Comparison of ENCODE assay signal across 16 cellular contexts in genomic region chr5:125882061-125882460, GRCh38.
A peak's percentile ranks its signal among the peaks of the same experiment; 100 is the strongest.
DNase-seq lines count a peak whose midpoint lies in the region; ATAC-seq and TF ChIP-seq lines count a peak whose summit lies in the region.
"Had no signal": no experiment of that assay in that cellular context is flagged by ENCODE, and none has a peak within 500 bp of the region (broad histone marks: within the 10 kb centered on the region; RNA-seq: fewer than 3 reads in every experiment).

No MANE protein-coding gene starts in this region.

- peak overlapping the region; percentile 47 for H3K27ac ChIP-seq in RWPE2 (ENCODE audit: poor library complexity, severe bottlenecking)
- peak overlapping the region; percentile 61 for H3K27ac ChIP-seq in epithelial cell of prostate
- H3K27ac ChIP-seq: BLaER1, GM23248 had no signal

- H3K4me3 ChIP-seq in RWPE2 (ENCODE audit: severe bottlenecking): no peak overlapping the region
- H3K4me3 ChIP-seq: BLaER1, GM23248, HAP-1 had no signal

- no peaks in the 10 kb centered on the region for H3K36me3 ChIP-seq in RWPE2 (ENCODE audit: low read depth)
- H3K36me3 ChIP-seq: BLaER1, HAP-1 had no signal

- H3K4me1 ChIP-seq in RWPE2 (ENCODE audit: insufficient read depth, poor library complexity, severe bottlenecking): peaks cover 23% of the 10 kb centered on the region
- H3K4me1 ChIP-seq: BLaER1, HAP-1 had no signal

- H3K9me3 ChIP-seq in RWPE2 (ENCODE audit: severe bottlenecking): no peaks in the 10 kb centered on the region
- H3K9me3 ChIP-seq: BLaER1, HAP-1 had no signal

- DNase-seq in DMS53 (lab: John Stamatoyannopoulos, UW): peak; percentile 33
- peak; percentile 20 for DNase-seq in DMS53 treated with DMSO at 0.1 percent for 48 hours (lab: John Stamatoyannopoulos, UW; ENCODE audit: unreplicated experiment)
- DNase-seq in RWPE2 (ENCODE audit: low spot score): no peak
- DNase-seq in epithelial cell of prostate (ENCODE audit: low read depth, low spot score): no peak
- DNase-seq in medulla oblongata (ENCODE audit: extremely low spot score): no peak
- no peak for DNase-seq in cerebellum (ENCODE audit: low spot score)
- DNase-seq: ACHN; CD4-positive, alpha-beta memory T cell; DMS 273 treated with DMSO at 0.1 percent for 48 hours; DMS79; GM23248; KBM-7 had no signal

- ATAC-seq in RWPE2 (ENCODE audit: low read depth) (peak; percentile 79), GM21390 (IDR thresholded peaks at IDR 0.05; ENCODE audit: unreplicated experiment) (no peak)
- ATAC-seq: HepG2 had no signal

- TF ChIP-seq CTCF in RWPE2 (IDR thresholded peaks at IDR 0.05; ENCODE audit: poor library complexity, severe bottlenecking): no peak

- H3K27me3 ChIP-seq in RWPE2 (ENCODE audit: insufficient read depth, poor library complexity, severe bottlenecking): no peaks in the 10 kb centered on the region
- H3K27me3 ChIP-seq: BLaER1 had no signal

Comparison
In these comparisons a context has a peak if more than half of its experiments do, and no peak if none do; other contexts are left out.
1. DNase-seq: peak in DMS53 (single experiment) and DMS53 treated with DMSO at 0.1 percent for 48 hours (single experiment); none in RWPE2 (single experiment), epithelial cell of prostate (single experiment), medulla oblongata (single experiment) and cerebellum (single experiment).